Comparison of ENCODE assay signal across 8 cellular contexts in genomic region chr10:86521620-86522384, GRCh38. TPM values are rescaled to one million over a fixed set of nuclear protein-coding genes. Genes with fewer than 3 reads are reported as not detected.
A peak's percentile ranks its signal among the peaks of the same experiment; 100 is the strongest.
DNase-seq lines count a peak whose midpoint lies in the region; ATAC-seq and TF ChIP-seq lines count a peak whose summit lies in the region.

TSS of gene WAPL (minus strand) at chr10:86521792. CDS start at chr10:86518069, 3,723 bp downstream.

- in situ Hi-C loops in KBM-7 (cut with MboI; ENCODE audit: low pct_unique_long_range_greater_than_20kb, low sequenced_read_pairs) (no loop called here), Panc1 (cut with HindIII; ENCODE audit: low pct_unique_long_range_greater_than_20kb, low sequenced_read_pairs) (no loop called here)

- POLR2A ChIA-PET in Panc1 (lab: Charles Lee): interaction anchor here (0.6 to 0.7 kb wide), 2 partner anchors 13 to 90 kb away, joined by 3 to 6 read pairs; no protein-coding TSS in a partner anchor

- H3K4me1 Mint-ChIP-seq in activated T-cell treated with anti-CD3 and anti-CD28 coated beads, Interleukin-2, amount 50 U/mL, for 4 hours (ENCODE audit: low read depth): peaks cover 61% of the 10 kb centered on the region

- ATAC-seq in GM21723 (IDR thresholded peaks at IDR 0.05; ENCODE audit: unreplicated experiment) (peak; percentile 95), Panc1 (peak; percentile 97)
- ATAC-seq in activated T-cell treated with anti-CD3 and anti-CD28 coated beads, Interleukin-2, amount 50 U/mL, for 4 hours: peak; percentile 96

- H3K9me3 ChIP-seq in Panc1 (ENCODE audit: control insufficient read depth, insufficient read depth, low read depth, low read length): no peaks in the 10 kb centered on the region
- no peaks in the 10 kb centered on the region for H3K9me3 ChIP-seq in esophagus (ENCODE audit: control insufficient read depth in 2 of 2, insufficient read depth in 1 of 2, low read depth in 1 of 2, low read length in 1 of 2)
- H3K9me3 ChIP-seq in mucosa of stomach (ENCODE audit: control insufficient read depth, low read length): no peaks in the 10 kb centered on the region

- no TSS peak for BruUV-seq in Panc1 (replicated peaks; lab: Mats Ljungman, UMichigan)

- peaks cover 20% of the 10 kb centered on the region for H3K36me3 Mint-ChIP-seq in activated T-cell treated with anti-CD3 and anti-CD28 coated beads, Interleukin-2, amount 50 U/mL, for 4 hours (ENCODE audit: insufficient read depth)

- 0 to 1% methylated on average over 86 to 91 of the region's 91 CpGs for WGBS in esophagus, 2 donors

- intact Hi-C loops in Panc1 (cut with micrococcal nuclease; ENCODE audit: unreplicated experiment): loop anchor here (5.0 kb wide), 1 partner anchor 65 kb away; no protein-coding TSS in a partner anchor

- CTCF ChIA-PET in Panc1 (lab: Charles Lee): interaction anchor here (0.6 kb wide), 1 partner anchor 179 kb away, joined by 7 read pairs; no protein-coding TSS in a partner anchor

- no peaks in the 10 kb centered on the region for H3K27me3 ChIP-seq in Panc1 (ENCODE audit: control insufficient read depth, insufficient read depth, low read length)
- no peaks in the 10 kb centered on the region for H3K27me3 ChIP-seq in esophagus (ENCODE audit: control insufficient read depth in 1 of 2, insufficient read depth in 2 of 2, low read length in 2 of 2)
- no peaks in the 10 kb centered on the region for H3K27me3 ChIP-seq in mucosa of stomach (ENCODE audit: control insufficient read depth, insufficient read depth, low read length)

- no peak for TF ChIP-seq CTCF in Panc1 (IDR thresholded peaks at IDR 0.05)

- no peaks in the 10 kb centered on the region for H3K9me3 Mint-ChIP-seq in activated T-cell treated with anti-CD3 and anti-CD28 coated beads, Interleukin-2, amount 50 U/mL, for 4 hours

- H3K4me3 ChIP-seq in Panc1 (ENCODE audit: low read depth in 2 of 2, low read length in 2 of 2): peak within 1 kb of the TSS; percentile 72 to 76
- peak within 1 kb of the TSS; percentile 94 to 100 for H3K4me3 ChIP-seq in esophagus (ENCODE audit: low read depth in 1 of 2, low read length in 2 of 2)
- H3K4me3 ChIP-seq in mucosa of stomach (ENCODE audit: low read length): peak within 1 kb of the TSS; percentile 69

- no peaks in the 10 kb centered on the region for H3K27me3 Mint-ChIP-seq in activated T-cell treated with anti-CD3 and anti-CD28 coated beads, Interleukin-2, amount 50 U/mL, for 4 hours (ENCODE audit: low read depth)

- H3K4me3 Mint-ChIP-seq in activated T-cell treated with anti-CD3 and anti-CD28 coated beads, Interleukin-2, amount 50 U/mL, for 4 hours: peak within 1 kb of the TSS; percentile 96

- H3K36me3 ChIP-seq in Panc1 (ENCODE audit: control insufficient read depth, insufficient read depth, low read length): peaks cover 19% of the 10 kb centered on the region
- H3K36me3 ChIP-seq in esophagus (ENCODE audit: control insufficient read depth in 2 of 2, insufficient read depth in 2 of 2, low read length in 1 of 2): no peaks in the 10 kb centered on the region
- H3K36me3 ChIP-seq in mucosa of stomach (ENCODE audit: control insufficient read depth, insufficient read depth, low read length): no peaks in the 10 kb centered on the region

- DNase-seq in DMS53 treated with DMSO at 0.1 percent for 48 hours (lab: John Stamatoyannopoulos, UW; ENCODE audit: unreplicated experiment) (peak; percentile 88), KBM-7 (peak; percentile 96), Panc1 (ENCODE audit: low read depth, low spot score) (peak; percentile 47)
- peak; percentile 89 for DNase-seq in activated T-cell treated with anti-CD3 and anti-CD28 coated beads, Interleukin-2, amount 50 U/mL, for 4 hours
- peak; percentile 96 for DNase-seq in stimulated activated CD8-positive, alpha-beta memory T cell treated with anti-CD3 and anti-CD28 coated beads, Interleukin-4, amount 100 ng/mL, for 48 hours

- H3K4me1 ChIP-seq in Panc1 (ENCODE audit: control insufficient read depth, insufficient read depth, low read length): peaks cover 39% of the 10 kb centered on the region
- H3K4me1 ChIP-seq in esophagus (ENCODE audit: control insufficient read depth in 2 of 2, insufficient read depth in 2 of 2, low read length in 1 of 2): peaks cover 0 to 4% of the 10 kb centered on the region in 2 donors
- peaks cover 7% of the 10 kb centered on the region for H3K4me1 ChIP-seq in mucosa of stomach (ENCODE audit: control insufficient read depth, insufficient read depth, low read length)

- peak within 1 kb of the TSS; percentile 91 for H3K9ac ChIP-seq in mucosa of stomach (ENCODE audit: low read length)

- H3K27ac ChIP-seq in Panc1 (ENCODE audit: low read length) (peak within 1 kb of the TSS; percentile 93), esophagus (ENCODE audit: low read depth in 2 of 2, low read length in 1 of 2) (peak within 1 kb of the TSS; percentile 96 to 97)

RNA-seq across cellular contexts. Expression of gene WAPL, which starts in this region (rescaled TPM):
- total RNA-seq in Panc1 (2021; ENCODE audit: unreplicated experiment): 56.2 TPM
- polyA plus RNA-seq in Panc1 (2012; ENCODE audit: insufficient read length): 31.9 TPM
- 10 to 100 TPM; 38.7 to 42.9 (median 42.4) TPM for total RNA-seq in activated T-cell treated with anti-CD3 and anti-CD28 coated beads, Interleukin-2, amount 50 U/mL, for 4 hours
- 10 to 100 TPM in 1 of 2 donors, 1 to 10 TPM in 1; 9.9 to 13.5 TPM for polyA plus RNA-seq in esophagus

Comparison
In these comparisons a context has a peak if more than half of its experiments do, and no peak if none do; other contexts are left out.
1. Peak in every context shown above with its lines: DNase-seq, ATAC-seq, H3K4me3 ChIP-seq and H3K27ac ChIP-seq.